Comparison of ENCODE assay signal across 2 cellular contexts in the genomic region with DNA sequence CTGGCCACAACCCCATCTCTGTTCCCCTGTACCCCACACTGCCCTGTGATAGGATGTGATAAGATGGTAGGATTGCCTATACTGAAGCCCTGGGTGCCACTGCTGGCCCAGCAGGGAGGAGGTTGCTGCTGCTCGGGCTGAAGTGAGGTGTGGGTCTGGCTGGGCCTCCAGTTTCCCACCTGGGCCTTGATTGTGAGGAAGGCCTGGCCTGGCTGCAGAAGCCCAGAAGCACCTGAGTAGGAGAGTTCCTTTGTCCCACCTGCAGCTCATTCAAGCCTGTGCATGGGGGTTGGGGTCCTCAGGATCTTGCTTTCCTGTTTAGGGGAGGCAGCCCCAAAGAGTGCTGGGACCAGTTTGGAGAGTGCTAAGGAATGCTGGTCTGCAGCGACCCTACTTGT.
TF ChIP-seq lines count a peak whose summit lies in the region.

No MANE protein-coding gene starts in this region.

TF ChIP-seq in HepG2, 621 proteins besides CTCF, POLR2A, EP300 and RAD21:
- TF ChIP-seq PHF20 (CRISPR knock-in tag; IDR thresholded peaks at IDR 0.05), result no peak
- no peak for TF ChIP-seq GATAD2A (CRISPR knock-in tag; IDR thresholded peaks at IDR 0.05)
- TF ChIP-seq, protein P1, sequence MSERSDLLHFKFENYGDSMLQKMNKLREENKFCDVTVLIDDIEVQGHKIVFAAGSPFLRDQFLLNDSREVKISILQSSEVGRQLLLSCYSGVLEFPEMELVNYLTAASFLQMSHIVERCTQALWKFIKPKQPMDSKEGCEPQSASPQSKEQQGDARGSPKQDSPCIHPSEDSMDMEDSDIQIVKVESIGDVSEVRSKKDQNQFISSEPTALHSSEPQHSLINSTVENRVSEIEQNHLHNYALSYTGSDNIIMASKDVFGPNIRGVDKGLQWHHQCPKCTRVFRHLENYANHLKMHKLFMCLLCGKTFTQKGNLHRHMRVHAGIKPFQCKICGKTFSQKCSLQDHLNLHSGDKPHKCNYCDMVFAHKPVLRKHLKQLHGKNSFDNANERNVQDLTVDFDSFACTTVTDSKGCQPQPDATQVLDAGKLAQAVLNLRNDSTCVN (CRISPR knock-in tag; IDR thresholded peaks at IDR 0.05; ENCODE audit: borderline replicate concordance), result no peak
TF ChIP-seq in HepG2: peak in this region for 0.

TF ChIP-seq in SK-N-SH, 30 proteins besides CTCF, POLR2A, EP300 and RAD21:
- TF ChIP-seq NRF1 (IDR thresholded peaks at IDR 0.05; ENCODE audit: low read depth, low read length) (no peak), SMC3 (IDR thresholded peaks at IDR 0.05; ENCODE audit: low read depth, low read length) (no peak), TEAD4 (IDR thresholded peaks at IDR 0.05; ENCODE audit: borderline replicate concordance, insufficient read depth) (no peak), EZH2phosphoT487 (IDR thresholded peaks at IDR 0.05; ENCODE audit: borderline replicate concordance, low read depth) (no peak), FOXM1 (IDR thresholded peaks at IDR 0.05; ENCODE audit: low read depth) (no peak)
- TF ChIP-seq, protein P2, sequence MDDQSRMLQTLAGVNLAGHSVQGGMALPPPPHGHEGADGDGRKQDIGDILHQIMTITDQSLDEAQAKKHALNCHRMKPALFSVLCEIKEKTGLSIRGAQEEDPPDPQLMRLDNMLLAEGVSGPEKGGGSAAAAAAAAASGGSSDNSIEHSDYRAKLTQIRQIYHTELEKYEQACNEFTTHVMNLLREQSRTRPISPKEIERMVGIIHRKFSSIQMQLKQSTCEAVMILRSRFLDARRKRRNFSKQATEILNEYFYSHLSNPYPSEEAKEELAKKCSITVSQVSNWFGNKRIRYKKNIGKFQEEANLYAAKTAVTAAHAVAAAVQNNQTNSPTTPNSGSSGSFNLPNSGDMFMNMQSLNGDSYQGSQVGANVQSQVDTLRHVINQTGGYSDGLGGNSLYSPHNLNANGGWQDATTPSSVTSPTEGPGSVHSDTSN (IDR thresholded peaks at IDR 0.05), result no peak
